8 cellular contexts compared by ENCODE assay signal in genomic region chr5:112420111-112420864, GRCh38. TPM values are rescaled to one million over a fixed set of nuclear protein-coding genes. Genes with fewer than 3 reads are reported as not detected.
A peak's percentile ranks its signal among the peaks of the same experiment; 100 is the strongest.
DNase-seq lines count a peak whose midpoint lies in the region; ATAC-seq, FAIRE-seq and TF ChIP-seq lines count a peak whose summit lies in the region.

No MANE protein-coding gene starts in this region.

- H3K4me1 ChIP-seq in RWPE2 (ENCODE audit: insufficient read depth, poor library complexity, severe bottlenecking) (no peaks in the 10 kb centered on the region), small intestine (ENCODE audit: control insufficient read depth in 2 of 2, insufficient read depth in 1 of 2, low read depth in 1 of 2, low read length in 1 of 2) (peaks cover 0 to 2% of the 10 kb centered on the region in 2 donors)

- peak; percentile 96 for TF ChIP-seq CTCF in RWPE2 (IDR thresholded peaks at IDR 0.05; ENCODE audit: poor library complexity, severe bottlenecking)

- DNase-seq in SHP77 (lab: John Stamatoyannopoulos, UW) (peak; percentile 2 to 31), SHP77 treated with DMSO at 0.1 percent for 48 hours (lab: John Stamatoyannopoulos, UW) (no peak), RWPE2 (ENCODE audit: low spot score) (peak; percentile 79), cerebellum (ENCODE audit: low spot score) (peak; percentile 8), small intestine (peak; percentile 58)

- no peaks in the 10 kb centered on the region for H3K36me3 ChIP-seq in RWPE2 (ENCODE audit: low read depth)
- no peaks in the 10 kb centered on the region for H3K36me3 ChIP-seq in small intestine (ENCODE audit: control insufficient read depth in 2 of 2, insufficient read depth in 2 of 2, low read length in 2 of 2)

- TF ChIP-seq EP300 in Ishikawa (IDR thresholded peaks at IDR 0.05; ENCODE audit: borderline replicate concordance), result peak; percentile 8; the same call in 1 of the 2 replicates

- TF ChIP-seq RAD21 in Ishikawa (IDR thresholded peaks at IDR 0.05; ENCODE audit: low read depth), result peak; percentile 96

- WGBS in small intestine, 3 donors, result 1 to 4% (median 3%) methylated on average over 41 to 51 of the region's 51 CpGs

- H3K27me3 ChIP-seq in RWPE2 (ENCODE audit: insufficient read depth, poor library complexity, severe bottlenecking), result peaks cover 31% of the 10 kb centered on the region
- H3K27me3 ChIP-seq in small intestine (ENCODE audit: control insufficient read depth in 2 of 2, insufficient read depth in 2 of 2, low read length in 2 of 2), result peaks cover 0 to 3% of the 10 kb centered on the region in 2 donors

- H3K27ac ChIP-seq in RWPE2 (ENCODE audit: poor library complexity, severe bottlenecking) (no peak overlapping the region), small intestine (ENCODE audit: low read depth in 1 of 2, low read length in 1 of 2) (no peak overlapping the region)

- peak overlapping the region; percentile 61 for H3K4me3 ChIP-seq in RWPE2 (ENCODE audit: severe bottlenecking)
- peak overlapping the region; percentile 54 to 72 for H3K4me3 ChIP-seq in small intestine (ENCODE audit: low read depth in 1 of 2, low read length in 2 of 2)

- peak; percentile 85 for ATAC-seq in GM21825 (IDR thresholded peaks at IDR 0.05; ENCODE audit: unreplicated experiment)
- ATAC-seq in RWPE2 (ENCODE audit: low read depth), result peak; percentile 85

- H3K9me3 ChIP-seq in RWPE2 (ENCODE audit: severe bottlenecking) (no peaks in the 10 kb centered on the region), small intestine (ENCODE audit: control insufficient read depth, low read depth) (no peaks in the 10 kb centered on the region)

- FAIRE-seq in islet of Langerhans (lab: Jason Lieb, UNC) (peak; percentile 9), small intestine (lab: Jason Lieb, UNC) (no peak)

TF ChIP-seq in Ishikawa, 13 proteins besides CTCF, POLR2A, EP300 and RAD21:
- TF ChIP-seq TAF1 (IDR thresholded peaks at IDR 0.05; ENCODE audit: low read depth), result peak; percentile 3; the same call in 1 of the 2 replicates
- no peak for TF ChIP-seq NFIC (IDR thresholded peaks at IDR 0.05)
- peak; percentile 80 for TF ChIP-seq ZBTB7A (IDR thresholded peaks at IDR 0.05; ENCODE audit: low read depth)
- no peak for TF ChIP-seq TCF12 (IDR thresholded peaks at IDR 0.05; ENCODE audit: low read depth)
- no peak for TF ChIP-seq YY1 (IDR thresholded peaks at IDR 0.05; ENCODE audit: low read depth)
- peak; percentile 14; the same call in 1 of the 2 replicates for TF ChIP-seq EGR1 (IDR thresholded peaks at IDR 0.05)
- TF ChIP-seq MAX (IDR thresholded peaks at IDR 0.05), result peak; percentile 61; the same call in 1 of the 2 replicates

RNA-seq across cellular contexts. Expression of gene EPB41L4A, which starts 1.2 kb away (rescaled TPM):
- total RNA-seq in cerebellum, result 130 TPM
- 1 to 10 TPM in 2 of 3 donors, under 1 TPM in 1; 0.67 to 3.9 (median 1.9) TPM for polyA plus RNA-seq in small intestine
